In the genomic region with DNA sequence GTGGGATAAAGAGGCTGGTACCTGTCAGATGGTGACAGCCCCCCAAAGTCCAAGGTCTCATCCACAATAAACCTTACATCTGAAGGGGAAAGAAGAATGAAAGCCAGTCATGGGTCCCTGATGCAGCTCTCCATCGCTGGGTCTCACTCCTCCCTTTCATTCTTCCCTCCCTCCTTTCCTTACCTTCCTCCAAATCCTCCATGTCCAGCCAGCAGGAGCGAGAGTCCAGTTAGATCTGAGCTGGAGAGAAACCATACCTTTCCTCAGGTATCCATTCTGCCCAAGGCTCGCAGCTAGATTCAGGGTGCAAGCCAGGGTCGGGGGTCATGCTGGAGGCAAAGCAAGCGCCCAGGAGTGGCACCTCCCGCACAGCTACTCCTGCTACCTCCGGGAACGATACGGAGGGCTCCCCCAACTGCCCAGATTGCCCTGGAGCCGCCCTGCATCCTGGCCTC, we compare ENCODE assay signal across 8 cellular contexts. TPM values are rescaled to one million over a fixed set of nuclear protein-coding genes. Genes with fewer than 3 reads are reported as not detected.
A peak's percentile ranks its signal among the peaks of the same experiment; 100 is the strongest.
DNase-seq lines count a peak whose midpoint lies in the region; ATAC-seq, FAIRE-seq and TF ChIP-seq lines count a peak whose summit lies in the region.

No MANE protein-coding gene starts in this region.

- in situ Hi-C loops in HepG2 (cut with HindIII; ENCODE audit: extremely low pct_ligation_motif_present, low pct_unique_long_range_greater_than_20kb): no loop called here

- H3K4me3 Mint-ChIP-seq in activated T-cell treated with anti-CD3 and anti-CD28 coated beads, Interleukin-2, amount 50 U/mL, for 24 hours: peak overlapping the region; percentile 92

- peak overlapping the region; percentile 80 for H3K9ac ChIP-seq in HepG2 (ENCODE audit: insufficient read depth, low read depth, low read length)

- POLR2A ChIA-PET in HepG2 (lab: Yijun Ruan, JAX): interaction anchor here (0.6 to 2.0 kb wide), 13 partner anchors 10 to 143 kb away, joined by 3 to 28 read pairs (median 8); partner anchors contain the start of genes MYBPHL, PSMA5, SARS1 and SORT1

- CTCF ChIA-PET in HepG2 (lab: Yijun Ruan, JAX; ENCODE audit: low intra/inter-chr PET ratio, low total read pairs): interaction anchor here (1.9 kb wide), 1 partner anchor 19 kb away, joined by 8 read pairs; no protein-coding TSS in a partner anchor

- H3K27me3 ChIP-seq in HepG2 (ENCODE audit: control insufficient read depth in 1 of 2, insufficient read depth in 2 of 2, low read length in 2 of 2) (no peaks in the 10 kb centered on the region; a peak in 1 of 5 replicates), tibial nerve (no peaks in the 10 kb centered on the region)

- H3K27ac Mint-ChIP-seq in activated T-cell treated with anti-CD3 and anti-CD28 coated beads, Interleukin-2, amount 50 U/mL, for 24 hours: no peak overlapping the region

- H3K4me3 ChIP-seq in HepG2 (replicated peaks in 1 of 3; ENCODE audit: insufficient read depth in 1 of 3, low read depth in 2 of 3, low read length in 3 of 3) (peak overlapping the region; percentile 75 to 99 (median 93)), tibial nerve (peak overlapping the region; percentile 46 to 78 (median 54))

- peaks cover 18% of the 10 kb centered on the region for H3K79me2 ChIP-seq in HepG2 (ENCODE audit: insufficient read depth, low read length)

- ATAC-seq in HepG2 (peak; percentile 73), GM18498 (IDR thresholded peaks at IDR 0.05; ENCODE audit: unreplicated experiment) (no peak), HG03432 (IDR thresholded peaks at IDR 0.05; ENCODE audit: unreplicated experiment) (no peak)

- no peak; the same call in 1 of the 2 replicates for TF ChIP-seq CTCF in HepG2 (CRISPR knock-in tag; IDR thresholded peaks at IDR 0.05)
- no peak for TF ChIP-seq CTCF in tibial nerve (IDR thresholded peaks at IDR 0.05)

- intact Hi-C loops in HepG2 (cut with micrococcal nuclease; ENCODE audit: unreplicated experiment): loop anchor here (2.0 kb wide), 2 partner anchors 20 to 110 kb away; no protein-coding TSS in a partner anchor

- no peak for TF ChIP-seq EP300 in HepG2 (IDR thresholded peaks at IDR 0.05; ENCODE audit: low read depth in 2 of 2, low read length in 2 of 2)
- no peak for TF ChIP-seq EP300 in HepG2 (CRISPR knock-in tag; IDR thresholded peaks at IDR 0.05; ENCODE audit: borderline replicate concordance)
- TF ChIP-seq EP300 in tibial nerve (IDR thresholded peaks at IDR 0.05): no peak

- H4K20me1 ChIP-seq in HepG2 (ENCODE audit: insufficient read depth, low read length): no peaks in the 10 kb centered on the region

- BruUV-seq in HepG2 (replicated peaks; lab: Mats Ljungman, UMichigan): no TSS peak

- H3K27ac ChIP-seq in angular gyrus (ENCODE audit: low read depth, low read length): peak overlapping the region; percentile 88
- peak overlapping the region; percentile 85 for H3K27ac ChIP-seq in HepG2 (ENCODE audit: extremely low read length, insufficient read depth, low read length)
- peak overlapping the region; percentile 86 to 92 (median 88) for H3K27ac ChIP-seq in tibial nerve

- no peak for TF ChIP-seq POLR2A in HepG2 (IDR thresholded peaks at IDR 0.05; ENCODE audit: insufficient read depth in 1 of 2, low read depth in 2 of 2, low read length in 2 of 2)
- no peak for TF ChIP-seq POLR2A in tibial nerve (IDR thresholded peaks at IDR 0.05)

- peak overlapping the region; percentile 83 for H3K4me2 ChIP-seq in HepG2 (ENCODE audit: low read depth, low read length)

- DNase-seq in activated T-cell treated with anti-CD3 and anti-CD28 coated beads, Interleukin-2, amount 50 U/mL, for 24 hours: no peak
- DNase-seq in activated T-cell treated with anti-CD3 and anti-CD28 coated beads for 4 hours (no peak), HepG2 (ENCODE audit: low spot score) (no peak), tibial nerve (ENCODE audit: low spot score in 2 of 2) (no peak)
- DNase-seq in stimulated activated CD4-positive, alpha-beta T cell treated with anti-CD3 and anti-CD28 coated beads, Interleukin-2, amount 100 ng/mL, for 48 hours: no peak

- TF ChIP-seq RAD21 in HepG2 (CRISPR knock-in tag; IDR thresholded peaks at IDR 0.05): no peak

- FAIRE-seq in HepG2 (lab: Jason Lieb, UNC): no peak

- H3K9me3 ChIP-seq in HepG2 (ENCODE audit: low read length): no peaks in the 10 kb centered on the region
- H3K9me3 ChIP-seq in tibial nerve: no peaks in the 10 kb centered on the region

- no peaks in the 10 kb centered on the region for H3K27me3 Mint-ChIP-seq in activated T-cell treated with anti-CD3 and anti-CD28 coated beads, Interleukin-2, amount 50 U/mL, for 24 hours

- H3K9me3 Mint-ChIP-seq in activated T-cell treated with anti-CD3 and anti-CD28 coated beads, Interleukin-2, amount 50 U/mL, for 24 hours: no peaks in the 10 kb centered on the region

- H2AFZ ChIP-seq in HepG2 (ENCODE audit: low read length): no peak overlapping the region

- H3K4me1 Mint-ChIP-seq in activated T-cell treated with anti-CD3 and anti-CD28 coated beads, Interleukin-2, amount 50 U/mL, for 24 hours (ENCODE audit: low read depth): peaks cover 21% of the 10 kb centered on the region

- H3K36me3 ChIP-seq in HepG2 (replicated peaks in 1 of 2; ENCODE audit: control insufficient read depth in 1 of 2, insufficient read depth in 2 of 2, low read length in 2 of 2) (peaks cover 4 to 12% of the 10 kb centered on the region in 2 experiments; a peak in 2 of 5 replicates), tibial nerve (peaks cover 0 to 8% (median 0%) of the 10 kb centered on the region in 3 donors)

- peaks cover 3% of the 10 kb centered on the region for H3K36me3 Mint-ChIP-seq in activated T-cell treated with anti-CD3 and anti-CD28 coated beads, Interleukin-2, amount 50 U/mL, for 24 hours (ENCODE audit: low read depth)

- H3K4me1 ChIP-seq in HepG2 (ENCODE audit: insufficient read depth, low read length) (peaks cover 58% of the 10 kb centered on the region), tibial nerve (peaks cover 0 to 44% (median 12%) of the 10 kb centered on the region in 4 donors)

- WGBS in HepG2 (ENCODE audit: low lambda C conversion rate): 2% methylated on average over 10 of the region's 10 CpGs
- 9 to 10% methylated on average over 10 of the region's 10 CpGs for WGBS in tibial nerve, 2 donors

RNA-seq across cellular contexts. Expression of gene PSRC1, which starts 0.4 kb away (rescaled TPM):
- total RNA-seq in HepG2 (2016; rRNA removed; fragmentation: Illumina TruSeq; extraction: Trizol): 26.5 and 28.6 TPM in 2 replicates
- 15.7 and 18.2 TPM in 2 replicates for total RNA-seq in HepG2 (2016; cell fraction: cytosol; rRNA removed; fragmentation: Illumina TruSeq; extraction: Trizol; ENCODE audit: low read depth)
- total RNA-seq in HepG2 (2016; cell fraction: insoluble cytoplasmic fraction; rRNA removed; fragmentation: Illumina TruSeq; extraction: Trizol): 23.7 and 27.5 TPM in 2 replicates
- 24.4 and 25.4 TPM in 2 replicates for total RNA-seq in HepG2 (2016; cell fraction: membrane; rRNA removed; fragmentation: Illumina TruSeq; extraction: Trizol)
- total RNA-seq in HepG2 (2016; cell fraction: nucleus; rRNA removed; fragmentation: Illumina TruSeq; extraction: Trizol): 23.6 and 27.9 TPM in 2 replicates
- 23.9 and 30.3 TPM in 2 replicates for polyA plus RNA-seq in HepG2 (2011; rRNA removed)
- 11.8 and 18.1 TPM in 2 replicates for polyA plus RNA-seq in HepG2 (2011; cell fraction: cytosol; rRNA removed)
- 104 and 135 TPM in 2 replicates for polyA plus RNA-seq in HepG2 (2011; cell fraction: nucleus; rRNA removed)
- polyA plus RNA-seq in HepG2 (2012): 12.2 and 19.3 TPM in 2 replicates
- polyA plus RNA-seq in HepG2 (2016; cell fraction: cytosol; fragmentation: Illumina TruSeq; extraction: Trizol; ENCODE audit: low read depth): 13.9 and 14.3 TPM in 2 replicates
- polyA plus RNA-seq in HepG2 (2016; cell fraction: insoluble cytoplasmic fraction; fragmentation: Illumina TruSeq; extraction: Trizol; ENCODE audit: low read depth): 37.5 and 41.0 TPM in 2 replicates
- 24.3 and 27.2 TPM in 2 replicates for polyA plus RNA-seq in HepG2 (2016; cell fraction: membrane; fragmentation: Illumina TruSeq; extraction: Trizol; ENCODE audit: low read depth)
- polyA plus RNA-seq in HepG2 (2016; cell fraction: nucleus; fragmentation: Illumina TruSeq; extraction: Trizol; ENCODE audit: insufficient read depth, low read depth): 82.1 and 85.7 TPM in 2 replicates
- 12.7 and 26.2 TPM in 2 replicates for polyA minus RNA-seq in HepG2 (2011; rRNA and poly(A)+ RNA removed; ENCODE audit: low replicate concordance)
- polyA minus RNA-seq in HepG2 (2011; cell fraction: cytosol; rRNA and poly(A)+ RNA removed): 7.7 and 12.2 TPM in 2 replicates
- 12.3 and 21.4 TPM in 2 replicates for polyA minus RNA-seq in HepG2 (2011; cell fraction: nucleus; rRNA and poly(A)+ RNA removed)
- 10 to 100 TPM; 33.0 to 62.0 (median 47.4) TPM for total RNA-seq in tibial nerve

RNA-seq across cellular contexts. Expression of gene MYBPHL, which starts 24.3 kb away (rescaled TPM):
- total RNA-seq in HepG2 (2016; rRNA removed; fragmentation: Illumina TruSeq; extraction: Trizol): 3.8 and 5.7 TPM in 2 replicates
- total RNA-seq in HepG2 (2016; cell fraction: cytosol; rRNA removed; fragmentation: Illumina TruSeq; extraction: Trizol; ENCODE audit: low read depth): 3.1 and 3.6 TPM in 2 replicates
- total RNA-seq in HepG2 (2016; cell fraction: insoluble cytoplasmic fraction; rRNA removed; fragmentation: Illumina TruSeq; extraction: Trizol): 2.8 and 5.0 TPM in 2 replicates
- total RNA-seq in HepG2 (2016; cell fraction: membrane; rRNA removed; fragmentation: Illumina TruSeq; extraction: Trizol): 3.2 and 3.4 TPM in 2 replicates
- 2.4 and 2.6 TPM in 2 replicates for total RNA-seq in HepG2 (2016; cell fraction: nucleus; rRNA removed; fragmentation: Illumina TruSeq; extraction: Trizol)
- polyA plus RNA-seq in HepG2 (2011; rRNA removed): 3.7 and 6.1 TPM in 2 replicates
- 4.3 and 4.4 TPM in 2 replicates for polyA plus RNA-seq in HepG2 (2011; cell fraction: cytosol; rRNA removed)
- polyA plus RNA-seq in HepG2 (2011; cell fraction: nucleus; rRNA removed): 6.0 and 7.0 TPM in 2 replicates
- polyA plus RNA-seq in HepG2 (2012): 2.5 and 2.7 TPM in 2 replicates
- 2.2 TPM in 2 replicates for polyA plus RNA-seq in HepG2 (2016; cell fraction: cytosol; fragmentation: Illumina TruSeq; extraction: Trizol; ENCODE audit: low read depth)
- polyA plus RNA-seq in HepG2 (2016; cell fraction: insoluble cytoplasmic fraction; fragmentation: Illumina TruSeq; extraction: Trizol; ENCODE audit: low read depth): 4.9 and 5.8 TPM in 2 replicates
- 2.6 and 2.9 TPM in 2 replicates for polyA plus RNA-seq in HepG2 (2016; cell fraction: membrane; fragmentation: Illumina TruSeq; extraction: Trizol; ENCODE audit: low read depth)
- 4.3 and 5.1 TPM in 2 replicates for polyA plus RNA-seq in HepG2 (2016; cell fraction: nucleus; fragmentation: Illumina TruSeq; extraction: Trizol; ENCODE audit: insufficient read depth, low read depth)
- polyA minus RNA-seq in HepG2 (2011; rRNA and poly(A)+ RNA removed; ENCODE audit: low replicate concordance): 0.30 and 3.0 TPM in 2 replicates
- 1.1 and 1.3 TPM in 2 replicates for polyA minus RNA-seq in HepG2 (2011; cell fraction: cytosol; rRNA and poly(A)+ RNA removed)
- 2.3 and 2.9 TPM in 2 replicates for polyA minus RNA-seq in HepG2 (2011; cell fraction: nucleus; rRNA and poly(A)+ RNA removed)
- not detected for total RNA-seq in tibial nerve

RNA-seq across cellular contexts. Expression of gene CELSR2, which starts 33.2 kb away (rescaled TPM):
- total RNA-seq in HepG2 (2016; rRNA removed; fragmentation: Illumina TruSeq; extraction: Trizol) (3.1 and 4.0 TPM in 2 replicates), tibial nerve (10 to 100 TPM; 14.0 to 16.7 (median 16.3) TPM)
- total RNA-seq in HepG2 (2016; cell fraction: cytosol; rRNA removed; fragmentation: Illumina TruSeq; extraction: Trizol; ENCODE audit: low read depth): 1.9 and 2.7 TPM in 2 replicates
- total RNA-seq in HepG2 (2016; cell fraction: insoluble cytoplasmic fraction; rRNA removed; fragmentation: Illumina TruSeq; extraction: Trizol): 2.4 and 4.3 TPM in 2 replicates
- total RNA-seq in HepG2 (2016; cell fraction: membrane; rRNA removed; fragmentation: Illumina TruSeq; extraction: Trizol): 1.9 and 2.3 TPM in 2 replicates
- 7.6 and 9.5 TPM in 2 replicates for total RNA-seq in HepG2 (2016; cell fraction: nucleus; rRNA removed; fragmentation: Illumina TruSeq; extraction: Trizol)
- polyA plus RNA-seq in HepG2 (2011; rRNA removed): 6.6 and 7.8 TPM in 2 replicates
- 3.6 and 4.4 TPM in 2 replicates for polyA plus RNA-seq in HepG2 (2011; cell fraction: cytosol; rRNA removed)
- polyA plus RNA-seq in HepG2 (2011; cell fraction: nucleus; rRNA removed): 23.5 and 27.3 TPM in 2 replicates
- polyA plus RNA-seq in HepG2 (2012): 5.9 and 7.3 TPM in 2 replicates
- 0.35 and 0.41 TPM in 2 replicates for polyA plus RNA-seq in HepG2 (2016; cell fraction: cytosol; fragmentation: Illumina TruSeq; extraction: Trizol; ENCODE audit: low read depth)
- 2.4 and 3.9 TPM in 2 replicates for polyA plus RNA-seq in HepG2 (2016; cell fraction: insoluble cytoplasmic fraction; fragmentation: Illumina TruSeq; extraction: Trizol; ENCODE audit: low read depth)
- 0.68 TPM in 2 replicates for polyA plus RNA-seq in HepG2 (2016; cell fraction: membrane; fragmentation: Illumina TruSeq; extraction: Trizol; ENCODE audit: low read depth)
- polyA plus RNA-seq in HepG2 (2016; cell fraction: nucleus; fragmentation: Illumina TruSeq; extraction: Trizol; ENCODE audit: insufficient read depth, low read depth): 18.1 and 20.4 TPM in 2 replicates
- 25.8 and 30.0 TPM in 2 replicates for polyA minus RNA-seq in HepG2 (2011; rRNA and poly(A)+ RNA removed; ENCODE audit: low replicate concordance)
- polyA minus RNA-seq in HepG2 (2011; cell fraction: cytosol; rRNA and poly(A)+ RNA removed): 7.9 and 9.1 TPM in 2 replicates
- polyA minus RNA-seq in HepG2 (2011; cell fraction: nucleus; rRNA and poly(A)+ RNA removed): 13.4 and 15.3 TPM in 2 replicates
